Comparison of ENCODE assay signal across 16 cellular contexts in the genomic region with DNA sequence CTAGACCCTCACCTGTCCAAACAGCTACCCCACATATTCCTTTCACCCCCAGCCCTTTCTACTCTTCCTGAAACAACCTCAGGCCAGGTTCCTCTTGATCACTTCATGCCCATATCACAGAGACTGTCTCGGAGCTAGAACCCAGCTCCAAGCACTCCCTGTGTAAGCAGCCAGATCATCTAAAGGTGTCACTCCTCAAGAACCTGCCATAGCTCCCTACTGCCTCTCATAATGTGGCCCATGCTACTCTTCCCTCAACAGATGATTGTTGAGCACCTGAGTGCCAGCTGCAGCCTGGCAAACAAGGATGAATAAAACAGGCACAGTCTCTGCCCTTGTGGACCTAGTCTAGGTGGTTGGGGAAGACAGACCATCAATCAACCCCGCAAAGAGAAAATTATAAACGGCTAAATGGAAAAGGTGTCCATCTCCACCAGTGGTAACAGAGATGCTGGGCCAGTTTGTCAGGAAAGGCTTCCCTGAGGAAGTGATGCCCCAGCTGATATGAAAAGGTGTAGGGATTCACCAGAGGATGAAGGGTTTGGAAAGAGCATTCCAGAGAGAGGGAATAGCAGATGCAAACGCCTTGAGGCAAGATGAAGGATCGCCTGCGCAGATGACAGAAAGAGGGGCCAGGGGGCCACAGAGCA. TPM values are rescaled to one million over a fixed set of nuclear protein-coding genes. Genes with fewer than 3 reads are reported as not detected.
DNase-seq lines count a peak whose midpoint lies in the region; ATAC-seq, FAIRE-seq and TF ChIP-seq lines count a peak whose summit lies in the region.
"Had no signal": no experiment of that assay in that cellular context is flagged by ENCODE, and none has a peak within 500 bp of the region (broad histone marks: within the 10 kb centered on the region; RNA-seq: fewer than 3 reads in every experiment).

No MANE protein-coding gene starts in this region.

- no TSS peak for BruUV-seq in K562 (replicated peaks; lab: Mats Ljungman, UMichigan)

- DNase-seq in right atrium auricular region (ENCODE audit: low spot score) (no peak), Right ventricle myocardium superior (no peak), K562 (ENCODE audit: extremely low read depth in 1 of 4, low spot score in 3 of 4) (no peak), mesothelial cell of epicardium (ENCODE audit: low spot score in 2 of 2, unreplicated experiment in 2 of 2) (no peak), vagina (ENCODE audit: extremely low spot score in 2 of 2) (no peak), HK-2 (ENCODE audit: unreplicated experiment) (no peak)
- DNase-seq: activated T-cell treated with anti-CD3 and anti-CD28 coated beads for 4 hours; GF-D8; NCI-H146; retina; stimulated activated CD4-positive, alpha-beta T cell treated with anti-CD3 and anti-CD28 coated beads, Interleukin-4, amount 100 ng/mL, for 4 hours; WERI-Rb-1 had no signal

- no peak for FAIRE-seq in K562 (lab: Jason Lieb, UNC)

- no peaks in the 10 kb centered on the region for H3K9me3 ChIP-seq in right atrium auricular region
- no peaks in the 10 kb centered on the region for H3K9me3 ChIP-seq in K562 (replicated peaks; ENCODE audit: control insufficient read depth, insufficient read depth, low read depth, low read length)
- no peaks in the 10 kb centered on the region for H3K9me3 ChIP-seq in vagina

- TF ChIP-seq CTCF in right atrium auricular region (IDR thresholded peaks at IDR 0.05): no peak
- no peak for TF ChIP-seq CTCF in K562 (IDR thresholded peaks at IDR 0.05 in 2 of 3, conservative IDR thresholded peaks at IDR 0.05 in 1 of 3; ENCODE audit: insufficient read depth in 2 of 3, low read depth in 1 of 3, low read length in 3 of 3)
- no peak for TF ChIP-seq CTCF in mesothelial cell of epicardium (IDR thresholded peaks at IDR 0.05; ENCODE audit: unreplicated experiment)
- TF ChIP-seq CTCF in vagina (IDR thresholded peaks at IDR 0.05): no peak

- no peak overlapping the region for H3K4me3 Mint-ChIP-seq in mesothelial cell of epicardium
- H3K4me3 Mint-ChIP-seq: stimulated activated naive CD8-positive, alpha-beta T cell treated with anti-CD3 and anti-CD28 coated beads, Interleukin-15, Interleukin-2, amounts not matched to agents 100 ng/mL and 50 ng/mL, for 24 hours had no signal

- CTCF ChIA-PET in K562 (lab: Yijun Ruan, JAX; ENCODE audit: low intra/inter-chr PET ratio): no interaction called here

- 70% methylated on average over 6 of the region's 6 CpGs for WGBS in K562 (ENCODE audit: insufficient coverage, low coverage, missing lambda C conversion rate)

- no peaks in the 10 kb centered on the region for H3K9me3 Mint-ChIP-seq in mesothelial cell of epicardium
- H3K9me3 Mint-ChIP-seq: IgD-negative memory B cell; stimulated activated naive CD8-positive, alpha-beta T cell treated with anti-CD3 and anti-CD28 coated beads, Interleukin-15, Interleukin-2, amounts not matched to agents 100 ng/mL and 50 ng/mL, for 24 hours had no signal

- peak overlapping the region; percentile 19 for H3K27ac Mint-ChIP-seq in mesothelial cell of epicardium
- H3K27ac Mint-ChIP-seq: stimulated activated naive CD8-positive, alpha-beta T cell treated with anti-CD3 and anti-CD28 coated beads, Interleukin-15, Interleukin-2, amounts not matched to agents 100 ng/mL and 50 ng/mL, for 24 hours had no signal

- ATAC-seq in Right ventricle myocardium superior (ENCODE audit: poor library complexity) (no peak), K562 (no peak), GM21717 (IDR thresholded peaks at IDR 0.05; ENCODE audit: unreplicated experiment) (no peak), GM21619 (IDR thresholded peaks at IDR 0.05; ENCODE audit: unreplicated experiment) (no peak)

- no peak overlapping the region for H3K4me3 ChIP-seq in right atrium auricular region
- H3K4me3 ChIP-seq in K562: no peak overlapping the region
- H3K4me3 ChIP-seq in vagina: no peak overlapping the region

- peak overlapping the region in 1 of 2 experiments; percentile 83; a peak in 1 of 4 replicates for H3K9ac ChIP-seq in K562 (ENCODE audit: insufficient read depth in 1 of 2, low read depth in 2 of 2, low read length in 2 of 2)

- TF ChIP-seq EP300 in K562 (IDR thresholded peaks at IDR 0.05; ENCODE audit: low read length): no peak

- H3K4me2 ChIP-seq in K562 (ENCODE audit: insufficient read depth, low read length): peak overlapping the region; percentile 32; the same call in 1 of the 2 replicates

- peaks cover 0 to 89% of the 10 kb centered on the region in 2 donors for H3K4me1 ChIP-seq in right atrium auricular region
- peaks cover 12 to 24% of the 10 kb centered on the region in 2 experiments; a peak in 4 of 5 replicates for H3K4me1 ChIP-seq in K562 (replicated peaks in 1 of 2; ENCODE audit: control insufficient read depth in 2 of 2, insufficient read depth in 2 of 2, low read length in 2 of 2)
- H3K4me1 ChIP-seq in vagina: peaks cover 73% of the 10 kb centered on the region

- POLR2A ChIA-PET in K562 (lab: Yijun Ruan, JAX): interaction anchor here (0.8 to 1.7 kb wide), 7 partner anchors 8 to 200 kb away, joined by 3 to 10 read pairs (median 4); no protein-coding TSS in a partner anchor

- TF ChIP-seq POLR2A in K562 (conservative IDR thresholded peaks at IDR 0.05) (no peak), vagina (IDR thresholded peaks at IDR 0.05) (no peak)

- no peaks in the 10 kb centered on the region for H3K27me3 Mint-ChIP-seq in mesothelial cell of epicardium (ENCODE audit: low read depth)
- H3K27me3 Mint-ChIP-seq: IgD-negative memory B cell; stimulated activated naive CD8-positive, alpha-beta T cell treated with anti-CD3 and anti-CD28 coated beads, Interleukin-15, Interleukin-2, amounts not matched to agents 100 ng/mL and 50 ng/mL, for 24 hours had no signal

- H2AFZ ChIP-seq in K562 (ENCODE audit: low read depth, low read length): no peak overlapping the region

- H3K36me3 Mint-ChIP-seq in mesothelial cell of epicardium: peaks cover 1% of the 10 kb centered on the region

- H4K20me1 ChIP-seq in K562 (replicated peaks; ENCODE audit: control insufficient read depth, insufficient read depth, low read length): peaks cover 52% of the 10 kb centered on the region

- no peak for TF ChIP-seq RAD21 in K562 (CRISPR knock-in tag; conservative IDR thresholded peaks at IDR 0.05 in 1 of 2, IDR thresholded peaks at IDR 0.05 in 1 of 2)

- intact Hi-C loops in Right ventricle myocardium superior (cut with DNase I) (no loop called here), K562 (cut with micrococcal nuclease) (no loop called here), vagina (cut with DNase I) (no loop called here)

- peaks cover 80% of the 10 kb centered on the region for H3K79me2 ChIP-seq in K562 (ENCODE audit: control insufficient read depth, insufficient read depth, low read length)

- H3K27me3 ChIP-seq in right atrium auricular region (no peaks in the 10 kb centered on the region), K562 (ENCODE audit: control insufficient read depth in 2 of 2, insufficient read depth in 2 of 2, low read length in 2 of 2) (no peaks in the 10 kb centered on the region), vagina (no peaks in the 10 kb centered on the region)

- in situ Hi-C loops in K562 (cut with MboI): no loop called here

- H3K36me3 ChIP-seq in right atrium auricular region (no peaks in the 10 kb centered on the region), K562 (ENCODE audit: control insufficient read depth, insufficient read depth, low read length) (peaks cover 5% of the 10 kb centered on the region; the same call in 2 of the 3 replicates), vagina (no peaks in the 10 kb centered on the region)

- H3K9me1 ChIP-seq in K562 (ENCODE audit: control insufficient read depth, insufficient read depth, low read length): peaks cover 5% of the 10 kb centered on the region

- H3K4me1 Mint-ChIP-seq in mesothelial cell of epicardium: peaks cover 21% of the 10 kb centered on the region

- H3K27ac ChIP-seq in right atrium auricular region: peak overlapping the region; percentile 93 to 95
- H3K27ac ChIP-seq in K562 (ENCODE audit: extremely low read depth, low read depth, low read length): no peak overlapping the region
- H3K27ac ChIP-seq in vagina: peak overlapping the region; percentile 62
- H3K27ac ChIP-seq: WERI-Rb-1 had no signal

RNA-seq across cellular contexts. Expression of a gene that starts 8.3 kb away (rescaled TPM):
- total RNA-seq in right atrium auricular region (10 to 100 TPM; 24.0 to 27.4 TPM), Right ventricle myocardium superior (76.1 TPM), K562 (2014; rRNA removed) (11.0 and 13.5 TPM in 2 replicates), K562 (2014; rRNA removed; fragmentation: Illumina TruSeq; extraction: Trizol) (12.2 and 12.3 TPM in 2 replicates), K562 (2015; rRNA removed; fragmentation: Illumina TruSeq; extraction: Trizol) (14.7 and 15.9 TPM in 2 replicates), K562 (2021) (37.1 and 38.1 TPM in 2 replicates), mesothelial cell of epicardium (53.8 to 60.3 TPM (median 54.7 TPM) in 3 replicates), vagina (34.6 TPM)
- 81.9 and 116 TPM in 2 replicates for total RNA-seq in K562 (2011; cell fraction: chromatin; rRNA removed; ENCODE audit: low replicate concordance)
- 54.3 and 56.0 TPM in 2 replicates for total RNA-seq in K562 (2011; cell fraction: nucleolus; rRNA removed)
- 55.7 and 62.1 TPM in 2 replicates for total RNA-seq in K562 (2011; cell fraction: nucleoplasm; rRNA removed)
- polyA plus RNA-seq in K562 (2011; rRNA removed) (7.4 and 16.2 TPM in 2 replicates), K562 (2014; fragmentation: Illumina TruSeq; extraction: Trizol) (25.1 and 28.4 TPM in 2 replicates), K562 (2014; fragmentation: Nextera tagmentation; extraction: Ambion mirVana) (1 to 10 TPM; 4.7 TPM), K562 (2014; rRNA removed) (15.6 and 18.7 TPM in 2 replicates)
- 9.5 and 11.2 TPM in 2 replicates for polyA plus RNA-seq in K562 (2011; cell fraction: cytosol; rRNA removed)
- polyA plus RNA-seq in K562 (2011; cell fraction: nucleus; rRNA removed): 18.8 and 20.5 TPM in 2 replicates
- polyA plus RNA-seq in K562 (2012): 31.3 and 33.6 TPM in 2 replicates
- 15.2 and 18.3 TPM in 2 replicates for polyA minus RNA-seq in K562 (2011; rRNA and poly(A)+ RNA removed)
- polyA minus RNA-seq in K562 (2011; cell fraction: cytosol; rRNA and poly(A)+ RNA removed): 13.2 and 27.3 TPM in 2 replicates
- polyA minus RNA-seq in K562 (2011; cell fraction: nucleus; rRNA and poly(A)+ RNA removed): 17.1 and 27.9 TPM in 2 replicates

RNA-seq across cellular contexts. Expression of a gene that starts 32.5 kb away (rescaled TPM):
- total RNA-seq in right atrium auricular region (not detected), Right ventricle myocardium superior (not detected), K562 (2014; rRNA removed) (0.41 TPM in 1 of 2 replicates, not detected in the other), K562 (2014; rRNA removed; fragmentation: Illumina TruSeq; extraction: Trizol) (0.18 and 0.19 TPM in 2 replicates), K562 (2015; rRNA removed; fragmentation: Illumina TruSeq; extraction: Trizol) (not detected in 2 replicates), K562 (2021) (not detected in 2 replicates), mesothelial cell of epicardium (not detected in 3 replicates), vagina (not detected)
- not detected in 2 replicates for total RNA-seq in K562 (2011; cell fraction: chromatin; rRNA removed; ENCODE audit: low replicate concordance)
- total RNA-seq in K562 (2011; cell fraction: nucleolus; rRNA removed): not detected in 2 replicates
- not detected in 2 replicates for total RNA-seq in K562 (2011; cell fraction: nucleoplasm; rRNA removed)
- polyA plus RNA-seq in K562 (2011; rRNA removed) (0.15 TPM in 1 of 2 replicates, not detected in the other), K562 (2014; fragmentation: Illumina TruSeq; extraction: Trizol) (not detected in 2 replicates), K562 (2014; fragmentation: Nextera tagmentation; extraction: Ambion mirVana) (under 1 TPM; 0.22 to 0.24 TPM), K562 (2014; rRNA removed) (not detected in 2 replicates)
- not detected in 2 replicates for polyA plus RNA-seq in K562 (2011; cell fraction: cytosol; rRNA removed)
- polyA plus RNA-seq in K562 (2011; cell fraction: nucleus; rRNA removed): not detected in 2 replicates
- 0.07 TPM in 1 of 2 replicates, not detected in the other for polyA plus RNA-seq in K562 (2012)
- polyA minus RNA-seq in K562 (2011; rRNA and poly(A)+ RNA removed): 0.24 TPM in 1 of 2 replicates, not detected in the other
- polyA minus RNA-seq in K562 (2011; cell fraction: cytosol; rRNA and poly(A)+ RNA removed): not detected in 2 replicates
- not detected in 2 replicates for polyA minus RNA-seq in K562 (2011; cell fraction: nucleus; rRNA and poly(A)+ RNA removed)
- polyA plus RNA-seq: IgD-negative memory B cell had no signal

RNA-seq across cellular contexts. Expression of a gene that starts 32.7 kb away (rescaled TPM):
- 1 to 10 TPM; 2.3 to 6.0 TPM for total RNA-seq in right atrium auricular region
- 3.6 TPM for total RNA-seq in Right ventricle myocardium superior
- total RNA-seq in K562 (2011; cell fraction: chromatin; rRNA removed; ENCODE audit: low replicate concordance): 21.2 and 28.6 TPM in 2 replicates
- total RNA-seq in K562 (2011; cell fraction: nucleolus; rRNA removed): 10.8 and 13.3 TPM in 2 replicates
- 10.6 and 15.0 TPM in 2 replicates for total RNA-seq in K562 (2011; cell fraction: nucleoplasm; rRNA removed)
- 2.2 and 4.1 TPM in 2 replicates for total RNA-seq in K562 (2014; rRNA removed)
- total RNA-seq in K562 (2014; rRNA removed; fragmentation: Illumina TruSeq; extraction: Trizol): 3.5 and 4.2 TPM in 2 replicates
- total RNA-seq in K562 (2015; rRNA removed; fragmentation: Illumina TruSeq; extraction: Trizol): 3.5 and 3.8 TPM in 2 replicates
- 4.7 and 6.6 TPM in 2 replicates for total RNA-seq in K562 (2021)
- 2.8 TPM in 2 replicates for polyA plus RNA-seq in K562 (2011; rRNA removed)
- 1.9 and 3.4 TPM in 2 replicates for polyA plus RNA-seq in K562 (2011; cell fraction: cytosol; rRNA removed)
- 5.4 and 11.4 TPM in 2 replicates for polyA plus RNA-seq in K562 (2011; cell fraction: nucleus; rRNA removed)
- 3.7 and 4.9 TPM in 2 replicates for polyA plus RNA-seq in K562 (2012)
- 4.7 and 7.7 TPM in 2 replicates for polyA plus RNA-seq in K562 (2014; fragmentation: Illumina TruSeq; extraction: Trizol)
- polyA plus RNA-seq in K562 (2014; fragmentation: Nextera tagmentation; extraction: Ambion mirVana): under 1 TPM; 0.41 to 0.51 TPM
- 4.3 and 5.2 TPM in 2 replicates for polyA plus RNA-seq in K562 (2014; rRNA removed)
- 1.9 and 2.1 TPM in 2 replicates for polyA minus RNA-seq in K562 (2011; rRNA and poly(A)+ RNA removed)
- polyA minus RNA-seq in K562 (2011; cell fraction: cytosol; rRNA and poly(A)+ RNA removed): 2.7 and 4.2 TPM in 2 replicates
- 4.4 and 5.7 TPM in 2 replicates for polyA minus RNA-seq in K562 (2011; cell fraction: nucleus; rRNA and poly(A)+ RNA removed)
- 6.0 to 7.3 TPM (median 6.4 TPM) in 3 replicates for total RNA-seq in mesothelial cell of epicardium
- 7.4 TPM for total RNA-seq in vagina
